ENCODE assay signal across 21 cellular contexts in genomic region chr3:144241381-144241780, GRCh38.
"Had no signal": no experiment of that assay in that cellular context is flagged by ENCODE, and none has a peak within 500 bp of the region (broad histone marks: within the 10 kb centered on the region; RNA-seq: fewer than 3 reads in every experiment).

No MANE protein-coding gene starts in this region.

- H3K27me3 Mint-ChIP-seq: activated T-helper 17 cell treated with anti-CD3 and anti-CD28 coated beads, Interleukin-2, amount 50 U/mL, for 72 hours; progenitor cell of endocrine pancreas had no signal

- H3K27me3 ChIP-seq: dorsolateral prefrontal cortex, gastrocnemius medialis, upper lobe of right lung had no signal

- H3K27ac Mint-ChIP-seq: activated CD8-positive, alpha-beta T cell treated with anti-CD3 and anti-CD28 coated beads for 36 hours; activated naive CD8-positive, alpha-beta T cell treated with anti-CD3 and anti-CD28 coated beads for 36 hours; activated T-helper 17 cell treated with anti-CD3 and anti-CD28 coated beads, Interleukin-2, amount 50 U/mL, for 72 hours; memory B cell; natural killer cell treated with Interleukin-12 subunit alpha and Interleukin-12 subunit beta and Interleukin-15 and Interleukin-18, amount 100 ng/mL, for 72 hours; progenitor cell of endocrine pancreas; stimulated activated memory B cell treated with anti-CD40 and anti-IgM and Interleukin-4, amounts not matched to agents 10 μg/mL and 1 μg/mL and 100 μg/mL, for 72 hours had no signal

- DNase-seq: activated CD4-positive, alpha-beta T cell treated with anti-CD3 and anti-CD28 coated beads for 48 hours; activated CD4-positive, CD25-positive, alpha-beta regulatory T cell; activated CD8-positive, alpha-beta T cell treated with anti-CD3 and anti-CD28 coated beads for 36 hours; activated naive CD4-positive, alpha-beta T cell; activated naive CD8-positive, alpha-beta T cell treated with anti-CD3 and anti-CD28 coated beads for 36 hours; activated T-cell treated with anti-CD3 and anti-CD28 coated beads, Interleukin-2, amount 50 U/mL, for 1 hour; dorsolateral prefrontal cortex; gastrocnemius medialis; left ventricle myocardium inferior; occipital lobe; right cardiac atrium; stimulated activated CD4-positive, alpha-beta T cell treated with anti-CD3 and anti-CD28 coated beads, Interleukin-4, amount 100 ng/mL, for 24 hours; T-helper 1 cell; T-helper 9 cell; upper lobe of right lung had no signal

- H3K27ac ChIP-seq: gastrocnemius medialis, left ventricle myocardium inferior, upper lobe of right lung had no signal

- ATAC-seq: activated CD8-positive, alpha-beta T cell treated with anti-CD3 and anti-CD28 coated beads for 36 hours; activated T-helper 17 cell treated with anti-CD3 and anti-CD28 coated beads, Interleukin-2, amount 50 U/mL, for 72 hours; gastrocnemius medialis; natural killer cell treated with Interleukin-12 subunit alpha and Interleukin-12 subunit beta and Interleukin-15 and Interleukin-18, amount 100 ng/mL, for 72 hours; stimulated activated memory B cell treated with anti-CD40 and anti-IgM and Interleukin-4, amounts not matched to agents 10 μg/mL and 1 μg/mL and 100 μg/mL, for 72 hours; upper lobe of right lung had no signal

- H3K4me1 Mint-ChIP-seq: activated naive CD8-positive, alpha-beta T cell treated with anti-CD3 and anti-CD28 coated beads for 36 hours; activated T-helper 17 cell treated with anti-CD3 and anti-CD28 coated beads, Interleukin-2, amount 50 U/mL, for 72 hours; memory B cell; stimulated activated memory B cell treated with anti-CD40 and anti-IgM and Interleukin-4, amounts not matched to agents 10 μg/mL and 1 μg/mL and 100 μg/mL, for 72 hours had no signal

- H3K4me3 Mint-ChIP-seq: activated CD8-positive, alpha-beta T cell treated with anti-CD3 and anti-CD28 coated beads for 36 hours; activated naive CD8-positive, alpha-beta T cell treated with anti-CD3 and anti-CD28 coated beads for 36 hours; activated T-helper 17 cell treated with anti-CD3 and anti-CD28 coated beads, Interleukin-2, amount 50 U/mL, for 72 hours; brain; memory B cell; natural killer cell treated with Interleukin-12 subunit alpha and Interleukin-12 subunit beta and Interleukin-15 and Interleukin-18, amount 100 ng/mL, for 72 hours; stimulated activated memory B cell treated with anti-CD40 and anti-IgM and Interleukin-4, amounts not matched to agents 10 μg/mL and 1 μg/mL and 100 μg/mL, for 72 hours had no signal

- H3K9me3 ChIP-seq: gastrocnemius medialis, left ventricle myocardium inferior, upper lobe of right lung had no signal

- H3K4me1 ChIP-seq: gastrocnemius medialis, left ventricle myocardium inferior, upper lobe of right lung had no signal

- H3K36me3 ChIP-seq: gastrocnemius medialis, left ventricle myocardium inferior, upper lobe of right lung had no signal

- H3K36me3 Mint-ChIP-seq: activated naive CD8-positive, alpha-beta T cell treated with anti-CD3 and anti-CD28 coated beads for 36 hours; brain; memory B cell; natural killer cell treated with Interleukin-12 subunit alpha and Interleukin-12 subunit beta and Interleukin-15 and Interleukin-18, amount 100 ng/mL, for 72 hours; stimulated activated memory B cell treated with anti-CD40 and anti-IgM and Interleukin-4, amounts not matched to agents 10 μg/mL and 1 μg/mL and 100 μg/mL, for 72 hours had no signal

- H3K9me3 Mint-ChIP-seq: activated CD8-positive, alpha-beta T cell treated with anti-CD3 and anti-CD28 coated beads for 36 hours; activated naive CD8-positive, alpha-beta T cell treated with anti-CD3 and anti-CD28 coated beads for 36 hours; activated T-helper 17 cell treated with anti-CD3 and anti-CD28 coated beads, Interleukin-2, amount 50 U/mL, for 72 hours; brain; memory B cell; stimulated activated memory B cell treated with anti-CD40 and anti-IgM and Interleukin-4, amounts not matched to agents 10 μg/mL and 1 μg/mL and 100 μg/mL, for 72 hours had no signal

- H3K4me3 ChIP-seq: dorsolateral prefrontal cortex, gastrocnemius medialis, left ventricle myocardium inferior, upper lobe of right lung had no signal
